ENCODE assay signal across 8 cellular contexts in genomic region chr14:34555583-34556496, GRCh38. TPM values are rescaled to one million over a fixed set of nuclear protein-coding genes. Genes with fewer than 3 reads are reported as not detected.
DNase-seq lines count a peak whose midpoint lies in the region; ATAC-seq and TF ChIP-seq lines count a peak whose summit lies in the region.
"Not testable (repeated sequence)": the region's sequence is repeated elsewhere in the genome, so short reads cannot be mapped to it uniquely, and the experiment has no call there.

No MANE protein-coding gene starts in this region.

- ATAC-seq in DND-41 (ENCODE audit: insufficient read depth, low read depth) (peak; percentile 80), GM19035 (IDR thresholded peaks at IDR 0.05; ENCODE audit: unreplicated experiment) (peak; percentile 68), GM21529 (IDR thresholded peaks at IDR 0.05; ENCODE audit: unreplicated experiment) (peak; percentile 74), HG02885 (IDR thresholded peaks at IDR 0.05; ENCODE audit: poor library complexity, unreplicated experiment) (peak; percentile 81), HG03378 (IDR thresholded peaks at IDR 0.05; ENCODE audit: unreplicated experiment) (peak; percentile 77), WTC11 (peak; percentile 74), foreskin keratinocyte (peak; percentile 79), omental fat pad (ENCODE audit: low FRiP score) (peak; percentile 92)

- not testable (repeated sequence) for H3K9me3 Mint-ChIP-seq in WTC11

- not testable (repeated sequence) for H3K79me2 ChIP-seq in DND-41 (ENCODE audit: insufficient read depth, low read length)

- not testable (repeated sequence) for H3K36me3 ChIP-seq in DND-41 (ENCODE audit: insufficient read depth, low read length)

- H3K9me3 ChIP-seq in DND-41 (ENCODE audit: insufficient read depth, low read length, severe bottlenecking) = not testable (repeated sequence)

- H3K27ac ChIP-seq in DND-41 (ENCODE audit: low read length); foreskin keratinocyte: not testable (repeated sequence)

- H3K27me3 ChIP-seq in DND-41 (ENCODE audit: insufficient read depth, low read length, poor library complexity); foreskin keratinocyte: not testable (repeated sequence)

- not testable (repeated sequence) for H2AFZ ChIP-seq in DND-41 (ENCODE audit: low read depth, low read length)

- H3K4me2 ChIP-seq in DND-41 (ENCODE audit: insufficient read depth, low read length) = not testable (repeated sequence)

- H3K4me1 ChIP-seq in DND-41 (ENCODE audit: insufficient read depth, low read length) = peaks cover 12% of the 10 kb centered on the region
- not testable (repeated sequence) for H3K4me1 ChIP-seq in foreskin keratinocyte

- not testable (repeated sequence) for H3K4me1 Mint-ChIP-seq in WTC11

- CTCF ChIA-PET in WTC11 (lab: Charles Lee) = not testable (repeated sequence)

- not testable (repeated sequence) for H3K4me3 ChIP-seq in DND-41 (ENCODE audit: low read depth in 1 of 2, low read length in 2 of 2)

- H3K9ac ChIP-seq in DND-41 (ENCODE audit: low read depth, low read length) = not testable (repeated sequence)

- not testable (repeated sequence) for H3K27ac Mint-ChIP-seq in WTC11

- not testable (repeated sequence) for H3K27me3 Mint-ChIP-seq in WTC11 (ENCODE audit: low read depth)

- TF ChIP-seq CTCF in DND-41 (IDR thresholded peaks at IDR 0.05; ENCODE audit: borderline replicate concordance, extremely low read depth, low read length, poor library complexity, severe bottlenecking); WTC11 (IDR thresholded peaks at IDR 0.05); foreskin keratinocyte (conservative IDR thresholded peaks at IDR 0.05); omental fat pad (IDR thresholded peaks at IDR 0.05): not testable (repeated sequence)

- H3K4me3 Mint-ChIP-seq in WTC11 = not testable (repeated sequence)

- not testable (repeated sequence) for H4K20me1 ChIP-seq in DND-41 (ENCODE audit: insufficient read depth, low read length)

- not testable (repeated sequence) for DNase-seq in DND-41; WTC11 (ENCODE audit: low spot score); foreskin keratinocyte; omental fat pad (ENCODE audit: low spot score)

- POLR2A ChIA-PET in WTC11 (lab: Charles Lee) = not testable (repeated sequence)

- not testable (repeated sequence) for H3K36me3 Mint-ChIP-seq in WTC11

RNA-seq across cellular contexts. Expression of gene EAPP, which starts 16.3 kb away (rescaled TPM):
- total RNA-seq in WTC11 (2021) = 24.4 to 25.4 TPM (median 24.9 TPM) in 3 replicates
- total RNA-seq in foreskin keratinocyte = 27.6 and 29.0 TPM in 2 replicates
- polyA plus RNA-seq in foreskin keratinocyte = 25.5 and 26.7 TPM in 2 replicates
- total RNA-seq in omental fat pad = 10 to 100 TPM; 17.1 to 39.2 (median 35.7) TPM
